In genomic region chr1:27936370-27936769, GRCh38 we compare ENCODE assay signal across 13 cellular contexts. TPM values are rescaled to one million over a fixed set of nuclear protein-coding genes. Genes with fewer than 3 reads are reported as not detected.
DNase-seq lines count a peak whose midpoint lies in the region; ATAC-seq and TF ChIP-seq lines count a peak whose summit lies in the region.
"Had no signal": no experiment of that assay in that cellular context is flagged by ENCODE, and none has a peak within 500 bp of the region (broad histone marks: within the 10 kb centered on the region; RNA-seq: fewer than 3 reads in every experiment).

No MANE protein-coding gene starts in this region.

- H3K4me1 ChIP-seq in HUES6 (ENCODE audit: control insufficient read depth, insufficient read depth, low read length), result peaks cover 38% of the 10 kb centered on the region
- peaks cover 21% of the 10 kb centered on the region for H3K4me1 ChIP-seq in iPS-18a (ENCODE audit: control insufficient read depth, low read depth, low read length)
- peaks cover 3% of the 10 kb centered on the region for H3K4me1 ChIP-seq in upper lobe of right lung
- peaks cover 2% of the 10 kb centered on the region for H3K4me1 ChIP-seq in ovary (ENCODE audit: insufficient read depth)
- H3K4me1 ChIP-seq: BE2C had no signal

- peaks cover 10% of the 10 kb centered on the region; the same call in 1 of the 2 replicates for H3K27me3 ChIP-seq in HUES6 (ENCODE audit: control insufficient read depth, insufficient read depth, low read length)
- peaks cover 4% of the 10 kb centered on the region for H3K27me3 ChIP-seq in iPS-18a (ENCODE audit: control insufficient read depth, insufficient read depth, low read length)
- no peaks in the 10 kb centered on the region for H3K27me3 ChIP-seq in upper lobe of right lung
- no peaks in the 10 kb centered on the region for H3K27me3 ChIP-seq in ovary
- H3K27me3 ChIP-seq: BE2C had no signal

- TF ChIP-seq CTCF in WTC11 (IDR thresholded peaks at IDR 0.05) (no peak), upper lobe of right lung (IDR thresholded peaks at IDR 0.05) (no peak), ovary (IDR thresholded peaks at IDR 0.05) (no peak)

- H3K9ac ChIP-seq in HUES6 (ENCODE audit: low read length) (no peak overlapping the region), iPS-18a (ENCODE audit: low read length) (no peak overlapping the region)

- H3K4me3 Mint-ChIP-seq in WTC11, result peak overlapping the region; percentile 22; the same call in 1 of the 2 replicates

- no peak for TF ChIP-seq EP300 in ovary (IDR thresholded peaks at IDR 0.05)

- WGBS in ovary, 3 donors, result 39 to 85% (median 74%) methylated on average over 5 of the region's 5 CpGs

- no peaks in the 10 kb centered on the region for H3K36me3 Mint-ChIP-seq in WTC11
- H3K36me3 Mint-ChIP-seq: CD8-positive, alpha-beta T cell had no signal

- no peaks in the 10 kb centered on the region; the same call in 1 of the 2 replicates for H3K27me3 Mint-ChIP-seq in WTC11 (ENCODE audit: low read depth)

- H3K9me3 ChIP-seq in HUES6 (ENCODE audit: control insufficient read depth, insufficient read depth, low read depth, low read length), result no peaks in the 10 kb centered on the region
- H3K9me3 ChIP-seq in iPS-18a (ENCODE audit: control insufficient read depth, low read depth, low read length), result no peaks in the 10 kb centered on the region
- H3K9me3 ChIP-seq in upper lobe of right lung, result no peaks in the 10 kb centered on the region
- no peaks in the 10 kb centered on the region for H3K9me3 ChIP-seq in ovary
- H3K9me3 ChIP-seq: A549, BE2C had no signal

- POLR2A ChIA-PET in WTC11 (lab: Charles Lee), result no interaction called here

- H3K27ac Mint-ChIP-seq in WTC11, result no peak overlapping the region; the same call in 1 of the 2 replicates
- H3K27ac Mint-ChIP-seq: CD8-positive, alpha-beta T cell had no signal

- H3K36me3 ChIP-seq in HUES6 (ENCODE audit: control insufficient read depth, insufficient read depth, low read length) (peaks cover 2% of the 10 kb centered on the region; the same call in 1 of the 2 replicates), iPS-18a (ENCODE audit: control insufficient read depth, low read depth, low read length) (no peaks in the 10 kb centered on the region), upper lobe of right lung (no peaks in the 10 kb centered on the region), ovary (no peaks in the 10 kb centered on the region)
- H3K36me3 ChIP-seq: BE2C had no signal

- H3K4me3 ChIP-seq in HUES6 (ENCODE audit: low read depth, low read length) (peak overlapping the region; percentile 23; the same call in 1 of the 2 replicates), iPS-18a (ENCODE audit: low read length) (peak overlapping the region; percentile 70), upper lobe of right lung (peak overlapping the region; percentile 42), ovary (no peak overlapping the region)
- H3K4me3 ChIP-seq: A549 had no signal

- ATAC-seq in WTC11 (no peak), upper lobe of right lung (no peak), HG02852 (IDR thresholded peaks at IDR 0.05; ENCODE audit: unreplicated experiment) (no peak)
- ATAC-seq: A549; CD8-positive, alpha-beta T cell had no signal

- TF ChIP-seq POLR2A in ovary (IDR thresholded peaks at IDR 0.05), result no peak

- H3K27ac ChIP-seq in HUES6 (ENCODE audit: low read depth, low read length) (no peak overlapping the region), iPS-18a (ENCODE audit: low read length) (no peak overlapping the region), upper lobe of right lung (no peak overlapping the region), ovary (no peak overlapping the region)
- H3K27ac ChIP-seq: A549 had no signal

- intact Hi-C loops in upper lobe of right lung (cut with DNase I) (no loop called here), ovary (cut with DNase I) (loop anchor here in 1 of 4 donors (5.0 kb wide), 1 partner anchor 1884 kb away; no protein-coding TSS in a partner anchor)

- H3K9me3 Mint-ChIP-seq in WTC11, result no peaks in the 10 kb centered on the region
- H3K9me3 Mint-ChIP-seq: CD8-positive, alpha-beta T cell had no signal

- DNase-seq in WTC11 (ENCODE audit: low spot score) (no peak), upper lobe of right lung (no peak), GM03348 (ENCODE audit: low spot score) (no peak), ovary (no peak)
- DNase-seq: BE2C; CD8-positive, alpha-beta T cell; COR-L47; DMS153; EL had no signal

- CTCF ChIA-PET in WTC11 (lab: Charles Lee), result interaction anchor here (2.0 kb wide), 1 partner anchor 79 kb away, joined by 12 read pairs; no protein-coding TSS in a partner anchor

- peaks cover 53% of the 10 kb centered on the region for H3K4me1 Mint-ChIP-seq in WTC11

TF ChIP-seq in WTC11, 78 proteins besides CTCF, POLR2A, EP300 and RAD21 (continues in another document):
- TF ChIP-seq HMGXB4 (CRISPR knock-in tag; IDR thresholded peaks at IDR 0.05) (no peak), ZNF532 (CRISPR knock-in tag; IDR thresholded peaks at IDR 0.05; ENCODE audit: borderline replicate concordance) (no peak), GABPB1 (CRISPR knock-in tag; IDR thresholded peaks at IDR 0.05) (no peak), MYBL2 (CRISPR knock-in tag; IDR thresholded peaks at IDR 0.05) (no peak), ZNF317 (CRISPR knock-in tag; IDR thresholded peaks at IDR 0.05; ENCODE audit: borderline replicate concordance, low read depth) (no peak)

RNA-seq across cellular contexts. Expression of gene SMPDL3B, which starts 1.6 kb away (rescaled TPM):
- total RNA-seq in WTC11 (2021) (25.9 to 31.6 TPM (median 26.5 TPM) in 3 replicates), upper lobe of right lung (29.1 TPM), ovary (10 to 100 TPM in 1 of 7 donors, 1 to 10 TPM in 1, under 1 TPM in 3, not detected in 2; 0.40 to 21.1 (median 0.77) TPM)
- polyA plus RNA-seq in ovary, result under 1 TPM; 0.23 to 0.32 TPM
- total RNA-seq: CD8-positive, alpha-beta T cell had no signal

RNA-seq across cellular contexts. Expression of gene RPA2, which starts 22.0 kb away (rescaled TPM):
- total RNA-seq in WTC11 (2021) (40.9 to 53.4 TPM (median 48.8 TPM) in 3 replicates), upper lobe of right lung (22.4 TPM), ovary (10 to 100 TPM; 24.8 to 54.6 (median 36.6) TPM)
- 10 to 100 TPM; 44.3 to 93.1 TPM for polyA plus RNA-seq in ovary

RNA-seq across cellular contexts. Expression of gene XKR8, which starts 23.4 kb away (rescaled TPM):
- 15.0 to 16.4 TPM (median 15.5 TPM) in 3 replicates for total RNA-seq in WTC11 (2021)
- 8.7 TPM for total RNA-seq in upper lobe of right lung
- 1 to 10 TPM; 3.9 to 6.1 (median 5.3) TPM for total RNA-seq in ovary
- 1 to 10 TPM; 4.7 to 6.0 TPM for polyA plus RNA-seq in ovary
